8 cellular contexts compared by ENCODE assay signal in genomic region chrX:132612990-132613564, GRCh38.
DNase-seq lines count a peak whose midpoint lies in the region; ATAC-seq and TF ChIP-seq lines count a peak whose summit lies in the region.

No MANE protein-coding gene starts in this region.

- H3K27ac ChIP-seq in body of pancreas: no peak overlapping the region

- DNase-seq in activated CD4-positive, CD25-positive, alpha-beta regulatory T cell treated with anti-CD3 and anti-CD28 coated beads, Interleukin-2, amount 50 U/mL, for 72 hours: peak; percentile 36
- DNase-seq in LNCaP clone FGC (ENCODE audit: low read depth): no peak
- DNase-seq in T-cell: peak in 29 of 34 experiments; percentile 1 to 45 (median 21)
- peak; percentile 39 to 72 (median 60) for DNase-seq in body of pancreas
- peak; percentile 38 for DNase-seq in kidney tubule cell (ENCODE audit: low spot score)
- peak; percentile 14 for DNase-seq in stimulated activated CD8-positive, alpha-beta memory T cell treated with anti-CD3 and anti-CD28 coated beads, Interleukin-4, amount 100 ng/mL, for 24 hours (ENCODE audit: low read depth)

- POLR2A ChIA-PET in T-cell (lab: Charles Lee): interaction anchor here in 1 of 2 donors (0.6 kb wide), 1 partner anchor 832 kb away, joined by 3 read pairs; no protein-coding TSS in a partner anchor

- no peak overlapping the region for H3K4me3 Mint-ChIP-seq in T-cell

- 36 to 48% methylated on average over 6 to 7 of the region's 7 CpGs for WGBS in body of pancreas, 2 donors

- H3K9me3 ChIP-seq in body of pancreas: no peaks in the 10 kb centered on the region

- no peaks in the 10 kb centered on the region for H3K27me3 ChIP-seq in body of pancreas

- no peaks in the 10 kb centered on the region for H3K36me3 Mint-ChIP-seq in T-cell

- no peaks in the 10 kb centered on the region for H3K9me3 Mint-ChIP-seq in T-cell

- H3K4me3 ChIP-seq in LNCaP clone FGC (ENCODE audit: low read depth, low read length) (no peak overlapping the region), body of pancreas (no peak overlapping the region)

- TF ChIP-seq POLR2A in body of pancreas (IDR thresholded peaks at IDR 0.05): no peak

- intact Hi-C loops in body of pancreas (cut with DNase I): no loop called here

- no peaks in the 10 kb centered on the region for H3K4me1 Mint-ChIP-seq in T-cell

- ATAC-seq in activated CD4-positive, CD25-positive, alpha-beta regulatory T cell treated with anti-CD3 and anti-CD28 coated beads, Interleukin-2, amount 50 U/mL, for 24 hours: no peak
- ATAC-seq in T-cell (replicated peaks in 1 of 4): peak in 2 of 4 experiments; percentile 40 to 43
- ATAC-seq in body of pancreas: no peak
- ATAC-seq in HG03196 (IDR thresholded peaks at IDR 0.05; ENCODE audit: unreplicated experiment): no peak

- peaks cover 0 to 8% of the 10 kb centered on the region in 2 donors for H3K27me3 Mint-ChIP-seq in T-cell

- H3K36me3 ChIP-seq in body of pancreas (replicated peaks in 1 of 2; ENCODE audit: insufficient read depth in 1 of 2, low read depth in 2 of 2): no peaks in the 10 kb centered on the region

- TF ChIP-seq CTCF in LNCaP clone FGC (IDR thresholded peaks at IDR 0.05; ENCODE audit: control insufficient read depth, extremely low read depth, insufficient read depth): peak; percentile 70
- peak; percentile 9 to 61 (median 52) for TF ChIP-seq CTCF in body of pancreas (IDR thresholded peaks at IDR 0.05)

- no peaks in the 10 kb centered on the region for H3K4me1 ChIP-seq in body of pancreas

- CTCF ChIA-PET in T-cell (lab: Charles Lee): interaction anchor here (0.6 to 4.4 kb wide), 7 partner anchors 320 to 785 kb away, joined by 3 to 21 read pairs (median 3); no protein-coding TSS in a partner anchor

- H3K27ac Mint-ChIP-seq in T-cell: no peak overlapping the region
